10 cellular contexts compared by ENCODE assay signal in genomic region chr3:193982258-193982659, GRCh38.
A peak's percentile ranks its signal among the peaks of the same experiment; 100 is the strongest.
DNase-seq lines count a peak whose midpoint lies in the region; ATAC-seq and TF ChIP-seq lines count a peak whose summit lies in the region.
"Had no signal": no experiment of that assay in that cellular context is flagged by ENCODE, and none has a peak within 500 bp of the region (broad histone marks: within the 10 kb centered on the region; RNA-seq: fewer than 3 reads in every experiment).

No MANE protein-coding gene starts in this region.

- H3K36me3 Mint-ChIP-seq in endodermal cell (ENCODE audit: low read depth): no peaks in the 10 kb centered on the region

- WGBS in esophagus squamous epithelium, 2 donors: 24 to 43% methylated on average over 7 to 9 of the region's 11 CpGs
- 90 to 92% methylated on average over 10 to 11 of the region's 11 CpGs for WGBS in endodermal cell (ENCODE audit: insufficient coverage in 1 of 2, insufficient read length in 1 of 2), 2 experiments

- peaks cover 46% of the 10 kb centered on the region for H3K4me1 Mint-ChIP-seq in endodermal cell

- H3K4me1 ChIP-seq in esophagus squamous epithelium (peaks cover 21 to 84% (median 43%) of the 10 kb centered on the region in 3 donors), endodermal cell (ENCODE audit: control insufficient read depth, insufficient read depth, low read length) (peaks cover 4% of the 10 kb centered on the region)

- H3K4me3 Mint-ChIP-seq in endodermal cell: no peak overlapping the region
- H3K4me3 Mint-ChIP-seq: activated CD8-positive, alpha-beta T cell treated with anti-CD3 and anti-CD28 coated beads, Interleukin-2, amount 10 ng/mL, durations not matched to agents 7 days and 5 days had no signal

- DNase-seq in NCI-H446 (lab: John Stamatoyannopoulos, UW) (peak; percentile 65 to 82), esophagus squamous epithelium (lab: John Stamatoyannopoulos, UW) (no peak), midbrain (lab: John Stamatoyannopoulos, UW) (peak; percentile 57), endodermal cell (no peak), DMS79 treated with DMSO at 0.1 percent for 48 hours (lab: John Stamatoyannopoulos, UW) (no peak)
- DNase-seq in activated T-cell treated with anti-CD3 and anti-CD28 coated beads, Interleukin-2, amount 50 U/mL, for 1 hour: no peak
- DNase-seq: activated CD8-positive, alpha-beta T cell treated with anti-CD3 and anti-CD28 coated beads, Interleukin-2, amount 10 ng/mL, durations not matched to agents 7 days and 5 days; stimulated activated naive CD8-positive, alpha-beta T cell treated with anti-CD3 and anti-CD28 coated beads, Interleukin-15, Interleukin-2, amounts not matched to agents 100 U/mL and 50 U/mL, for 24 hours had no signal

- H3K9me3 ChIP-seq in esophagus squamous epithelium: no peaks in the 10 kb centered on the region
- no peaks in the 10 kb centered on the region for H3K9me3 ChIP-seq in endodermal cell (ENCODE audit: control insufficient read depth, low read length)

- H3K4me3 ChIP-seq in esophagus squamous epithelium: no peak overlapping the region
- no peak overlapping the region for H3K4me3 ChIP-seq in endodermal cell (ENCODE audit: low read length)
- H3K4me3 ChIP-seq: cardiac muscle cell had no signal

- peaks cover 32% of the 10 kb centered on the region for H3K27me3 Mint-ChIP-seq in endodermal cell (ENCODE audit: insufficient read depth)

- no peak overlapping the region for H3K9ac ChIP-seq in endodermal cell (ENCODE audit: extremely low read depth, low read length, poor library complexity, severe bottlenecking)

- intact Hi-C loops in esophagus squamous epithelium (cut with DNase I): no loop called here

- no peaks in the 10 kb centered on the region for H3K9me3 Mint-ChIP-seq in endodermal cell

- ATAC-seq in HG02610 (IDR thresholded peaks at IDR 0.05; ENCODE audit: unreplicated experiment): no peak
- ATAC-seq: activated CD8-positive, alpha-beta T cell treated with anti-CD3 and anti-CD28 coated beads, Interleukin-2, amount 10 ng/mL, durations not matched to agents 7 days and 5 days; stimulated activated naive CD8-positive, alpha-beta T cell treated with anti-CD3 and anti-CD28 coated beads, Interleukin-15, Interleukin-2, amounts not matched to agents 100 U/mL and 50 U/mL, for 24 hours had no signal

- TF ChIP-seq CTCF in esophagus squamous epithelium (IDR thresholded peaks at IDR 0.05) (peak in 1 of 6 experiments; percentile 7), endodermal cell (conservative IDR thresholded peaks at IDR 0.05) (no peak)

- H3K27ac ChIP-seq in esophagus squamous epithelium (peak overlapping the region; percentile 27 to 72 (median 42)), endodermal cell (ENCODE audit: low read depth, low read length) (no peak overlapping the region)
- H3K27ac ChIP-seq: cardiac muscle cell had no signal

- H3K27me3 ChIP-seq in esophagus squamous epithelium (no peaks in the 10 kb centered on the region), endodermal cell (ENCODE audit: control insufficient read depth, insufficient read depth, low read length, poor library complexity, severe bottlenecking) (peaks cover 16% of the 10 kb centered on the region)
- H3K27me3 ChIP-seq: cardiac muscle cell had no signal

- TF ChIP-seq POLR2A in esophagus squamous epithelium (IDR thresholded peaks at IDR 0.05): no peak

- H3K36me3 ChIP-seq in esophagus squamous epithelium (no peaks in the 10 kb centered on the region), endodermal cell (ENCODE audit: control insufficient read depth, insufficient read depth, low read length) (no peaks in the 10 kb centered on the region)
- H3K36me3 ChIP-seq: cardiac muscle cell had no signal

- H3K27ac Mint-ChIP-seq in endodermal cell: no peak overlapping the region
- H3K27ac Mint-ChIP-seq: activated CD8-positive, alpha-beta T cell treated with anti-CD3 and anti-CD28 coated beads, Interleukin-2, amount 10 ng/mL, durations not matched to agents 7 days and 5 days had no signal

Comparison
In these comparisons a context has a peak if more than half of its experiments do, and no peak if none do; other contexts are left out.
1. DNase-seq: peak in NCI-H446 (2 of 2) and midbrain (single experiment); none in esophagus squamous epithelium (single experiment), activated T-cell treated with anti-CD3 and anti-CD28 coated beads, Interleukin-2, amount 50 U/mL, for 1 hour (single experiment), endodermal cell (single experiment) and DMS79 treated with DMSO at 0.1 percent for 48 hours (single experiment).